8 cellular contexts compared by ENCODE assay signal in genomic region chr4:139656614-139657486, GRCh38. TPM values are rescaled to one million over a fixed set of nuclear protein-coding genes. Genes with fewer than 3 reads are reported as not detected.
DNase-seq lines count a peak whose midpoint lies in the region; ATAC-seq and TF ChIP-seq lines count a peak whose summit lies in the region.

No MANE protein-coding gene starts in this region.

- H3K27ac ChIP-seq in OCI-LY3 (ENCODE audit: low read length) = no peak overlapping the region

- no peaks in the 10 kb centered on the region for H4K20me1 ChIP-seq in OCI-LY3 (ENCODE audit: insufficient read depth, low read length)

- H3K27ac Mint-ChIP-seq in activated T-helper 2 cell treated with anti-CD3 and anti-CD28 coated beads, Interferon-gamma antibody, Interleukin-2, Interleukin-4, amounts not matched to agents 10 μg/mL and 5 μg/mL and 100 μg/mL, durations not matched to agents 14 hours and 24 hours and 36 hours = peak overlapping the region; percentile 93

- peak overlapping the region; percentile 77 for H3K4me3 Mint-ChIP-seq in activated T-helper 2 cell treated with anti-CD3 and anti-CD28 coated beads, Interferon-gamma antibody, Interleukin-2, Interleukin-4, amounts not matched to agents 10 μg/mL and 5 μg/mL and 100 μg/mL, durations not matched to agents 14 hours and 24 hours and 36 hours (ENCODE audit: low read depth)

- H2AFZ ChIP-seq in OCI-LY3 (ENCODE audit: low read depth, low read length) = no peak overlapping the region

- TF ChIP-seq CTCF in OCI-LY3 (IDR thresholded peaks at IDR 0.05; ENCODE audit: low read depth, low read length) (peak; percentile 95), fibroblast of villous mesenchyme (IDR thresholded peaks at IDR 0.05; ENCODE audit: insufficient read depth, low read depth, low read length) (peak; percentile 93)

- DNase-seq in EL (peak; percentile 77), fibroblast of villous mesenchyme (ENCODE audit: low read depth) (peak; percentile 66), occipital lobe (lab: John Stamatoyannopoulos, UW) (peak; percentile 36)
- DNase-seq in activated T-helper 2 cell treated with anti-CD3 and anti-CD28 coated beads, Interferon-gamma antibody, Interleukin-2, Interleukin-4, amounts not matched to agents 10 μg/mL and 5 μg/mL and 100 μg/mL, durations not matched to agents 14 hours and 24 hours and 36 hours (ENCODE audit: low spot score) = peak; percentile 36

- H3K9ac ChIP-seq in OCI-LY3 (ENCODE audit: low read length) = no peak overlapping the region

- no peaks in the 10 kb centered on the region for H3K4me1 ChIP-seq in OCI-LY3 (ENCODE audit: low read length)

- H3K27me3 ChIP-seq in OCI-LY3 (ENCODE audit: low read depth, low read length) = peaks cover 19% of the 10 kb centered on the region

- peak; percentile 67 for ATAC-seq in GM21619 (IDR thresholded peaks at IDR 0.05; ENCODE audit: unreplicated experiment)
- no peak for ATAC-seq in GM18520 (IDR thresholded peaks at IDR 0.05; ENCODE audit: unreplicated experiment)

- H3K9me3 Mint-ChIP-seq in activated T-helper 2 cell treated with anti-CD3 and anti-CD28 coated beads, Interferon-gamma antibody, Interleukin-2, Interleukin-4, amounts not matched to agents 10 μg/mL and 5 μg/mL and 100 μg/mL, durations not matched to agents 14 hours and 24 hours and 36 hours = no peaks in the 10 kb centered on the region

- intact Hi-C loops in activated T-helper 2 cell treated with anti-CD3 and anti-CD28 coated beads, Interferon-gamma antibody, Interleukin-2, Interleukin-4, amounts not matched to agents 10 μg/mL and 5 μg/mL and 100 μg/mL, durations not matched to agents 14 hours and 24 hours and 36 hours (cut with micrococcal nuclease) = loop anchor here (1.0 to 10.0 kb wide), 11 partner anchors 8 to 1415 kb away; partner anchors contain the start of genes ELF2, MGST2, SCOC and SETD7

- H3K9me3 ChIP-seq in OCI-LY3 (ENCODE audit: insufficient read depth, low read length) = no peaks in the 10 kb centered on the region

- no peaks in the 10 kb centered on the region for H3K36me3 ChIP-seq in OCI-LY3 (replicated peaks; ENCODE audit: low read depth, low read length)

- no peak for TF ChIP-seq EP300 in Ishikawa (IDR thresholded peaks at IDR 0.05; ENCODE audit: borderline replicate concordance)

- TF ChIP-seq RAD21 in Ishikawa (IDR thresholded peaks at IDR 0.05; ENCODE audit: low read depth) = peak; percentile 52

- no peaks in the 10 kb centered on the region for H3K36me3 Mint-ChIP-seq in activated T-helper 2 cell treated with anti-CD3 and anti-CD28 coated beads, Interferon-gamma antibody, Interleukin-2, Interleukin-4, amounts not matched to agents 10 μg/mL and 5 μg/mL and 100 μg/mL, durations not matched to agents 14 hours and 24 hours and 36 hours (ENCODE audit: low read depth)

- H3K27me3 Mint-ChIP-seq in activated T-helper 2 cell treated with anti-CD3 and anti-CD28 coated beads, Interferon-gamma antibody, Interleukin-2, Interleukin-4, amounts not matched to agents 10 μg/mL and 5 μg/mL and 100 μg/mL, durations not matched to agents 14 hours and 24 hours and 36 hours (ENCODE audit: low read depth) = no peaks in the 10 kb centered on the region

- peaks cover 27% of the 10 kb centered on the region for H3K4me1 Mint-ChIP-seq in activated T-helper 2 cell treated with anti-CD3 and anti-CD28 coated beads, Interferon-gamma antibody, Interleukin-2, Interleukin-4, amounts not matched to agents 10 μg/mL and 5 μg/mL and 100 μg/mL, durations not matched to agents 14 hours and 24 hours and 36 hours (ENCODE audit: low read depth)

- H3K79me2 ChIP-seq in OCI-LY3 (ENCODE audit: low read length) = no peaks in the 10 kb centered on the region

- no peak overlapping the region for H3K4me2 ChIP-seq in OCI-LY3 (ENCODE audit: low read length)

- H3K4me3 ChIP-seq in OCI-LY3 (ENCODE audit: low read length) (no peak overlapping the region), fibroblast of villous mesenchyme (ENCODE audit: low read depth, low read length) (no peak overlapping the region)

TF ChIP-seq in Ishikawa, 13 proteins besides CTCF, POLR2A, EP300 and RAD21:
- TF ChIP-seq TEAD4 (IDR thresholded peaks at IDR 0.05) (0 out of 2 replicates have a peak, but pooled peaks have one; percentile 4), MAX (IDR thresholded peaks at IDR 0.05) (no peak), ZBTB7A (IDR thresholded peaks at IDR 0.05; ENCODE audit: low read depth) (no peak)
TF ChIP-seq in Ishikawa: peak in this region for 1.

RNA-seq across cellular contexts. Expression of gene MGST2, which starts 8.8 kb away (rescaled TPM):
- 29.5 and 32.5 TPM in 2 replicates for total RNA-seq in activated T-helper 2 cell treated with anti-CD3 and anti-CD28 coated beads, Interferon-gamma antibody, Interleukin-2, Interleukin-4, amounts not matched to agents 10 μg/mL and 5 μg/mL and 100 μg/mL, durations not matched to agents 14 hours and 24 hours and 36 hours
- total RNA-seq in fibroblast of villous mesenchyme = 8.7 and 16.8 TPM in 2 replicates
- total RNA-seq in occipital lobe = 8.6 TPM
